Comparison of ENCODE assay signal across 21 cellular contexts in the genomic region with DNA sequence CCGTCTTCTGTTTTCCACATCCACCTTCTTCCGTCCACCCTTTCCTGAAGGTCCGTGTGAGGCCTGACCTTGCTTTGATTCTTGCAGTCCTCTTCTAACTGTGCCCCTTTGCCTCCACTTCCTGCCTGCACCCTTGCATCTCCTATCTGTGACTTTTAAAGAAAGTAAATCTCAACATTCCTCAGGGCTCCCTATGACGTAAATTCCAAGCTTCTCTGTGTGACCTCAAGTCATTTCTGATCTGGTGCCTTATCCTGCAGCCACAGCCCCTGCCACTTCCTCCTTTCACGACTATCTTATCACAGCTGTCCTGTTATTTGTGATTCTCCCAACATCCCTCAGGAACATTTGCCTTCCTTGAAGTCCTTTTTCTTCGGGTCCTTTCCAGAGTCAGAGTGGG.
DNase-seq lines count a peak whose midpoint lies in the region; TF ChIP-seq lines count a peak whose summit lies in the region.
"Had no signal": no experiment of that assay in that cellular context is flagged by ENCODE, and none has a peak within 500 bp of the region (broad histone marks: within the 10 kb centered on the region; RNA-seq: fewer than 3 reads in every experiment).

No MANE protein-coding gene starts in this region.

- no peak for TF ChIP-seq CTCF in brain microvascular endothelial cell (IDR thresholded peaks at IDR 0.05; ENCODE audit: low read depth, low read length, missing control alignments)
- no peak for TF ChIP-seq CTCF in liver (IDR thresholded peaks at IDR 0.05; ENCODE audit: low read depth, low read length, missing input control)
- no peak for TF ChIP-seq CTCF in smooth muscle cell (IDR thresholded peaks at IDR 0.05; ENCODE audit: borderline replicate concordance, insufficient read depth, poor library complexity, severe bottlenecking)
- TF ChIP-seq CTCF in tibial artery (IDR thresholded peaks at IDR 0.05) = no peak

- DNase-seq in MV-4-11 (lab: John Stamatoyannopoulos, UW) (peak; percentile 37), brain microvascular endothelial cell (peak; percentile 26), smooth muscle cell (lab: John Stamatoyannopoulos, UW; ENCODE audit: unreplicated experiment) (no peak), pons (ENCODE audit: low spot score) (no peak), tibial artery (no peak)
- no peak for DNase-seq in activated CD8-positive, alpha-beta memory T cell treated with anti-CD3 and anti-CD28 coated beads, Interleukin-2, amount 50 U/mL, for 4 hours
- DNase-seq: ACHN, C1 segment of cervical spinal cord, DND-41, GDM1, H9, Karpas-422, NCI-H1048, NCI-H1436, NCI-H1930, NCI-H345, NCI-H524 treated with DMSO at 0.1 percent for 48 hours, PC-3, RPMI8226, SIG-M5 had no signal

- H3K27me3 ChIP-seq in brain microvascular endothelial cell (replicated peaks) = no peaks in the 10 kb centered on the region
- H3K27me3 ChIP-seq in liver (ENCODE audit: control insufficient read depth in 4 of 4, insufficient read depth in 4 of 4, low read length in 3 of 4) = no peaks in the 10 kb centered on the region
- H3K27me3 ChIP-seq in smooth muscle cell (ENCODE audit: low read depth) = no peaks in the 10 kb centered on the region
- H3K27me3 ChIP-seq in tibial artery = no peaks in the 10 kb centered on the region

- TF ChIP-seq RAD21 in liver (IDR thresholded peaks at IDR 0.05) = no peak

- H3K4me1 ChIP-seq in liver (ENCODE audit: control insufficient read depth in 4 of 4, insufficient read depth in 4 of 4, low read length in 3 of 4) (no peaks in the 10 kb centered on the region), smooth muscle cell (ENCODE audit: low read depth) (peaks cover 11% of the 10 kb centered on the region), tibial artery (no peaks in the 10 kb centered on the region)

- H3K36me3 ChIP-seq in brain microvascular endothelial cell (replicated peaks) = no peaks in the 10 kb centered on the region
- H3K36me3 ChIP-seq in liver (ENCODE audit: control insufficient read depth in 4 of 4, insufficient read depth in 3 of 4, low read depth in 1 of 4, low read length in 3 of 4) = no peaks in the 10 kb centered on the region
- H3K36me3 ChIP-seq in smooth muscle cell (ENCODE audit: low read depth) = no peaks in the 10 kb centered on the region
- no peaks in the 10 kb centered on the region for H3K36me3 ChIP-seq in tibial artery

- no peaks in the 10 kb centered on the region for H3K79me2 ChIP-seq in smooth muscle cell (ENCODE audit: low read depth)

- 51% methylated on average over 6 of the region's 6 CpGs for WGBS in liver
- 42% methylated on average over 6 of the region's 6 CpGs for WGBS in smooth muscle cell (ENCODE audit: low lambda C conversion rate)

- in situ Hi-C loops in brain microvascular endothelial cell (cut with HindIII; ENCODE audit: low pct_ligation_motif_present, low sequenced_read_pairs) = no loop called here

- no peaks in the 10 kb centered on the region for H4K20me1 ChIP-seq in smooth muscle cell (ENCODE audit: low read depth)

- H3K9ac ChIP-seq in liver (ENCODE audit: low read depth in 1 of 2, low read length in 2 of 2) (no peak overlapping the region), smooth muscle cell (ENCODE audit: low read depth) (no peak overlapping the region)

- H3K9me3 ChIP-seq in liver (ENCODE audit: control insufficient read depth in 4 of 4, low read length in 3 of 4) (peaks cover 0 to 4% (median 0%) of the 10 kb centered on the region in 4 donors), smooth muscle cell (replicated peaks; ENCODE audit: low read depth) (no peaks in the 10 kb centered on the region), tibial artery (no peaks in the 10 kb centered on the region)

- intact Hi-C loops in tibial artery (cut with DNase I; ENCODE audit: low total_unique reads) = no loop called here

- peak overlapping the region; percentile 59 for H3K4me2 ChIP-seq in smooth muscle cell

- H2AFZ ChIP-seq in smooth muscle cell (ENCODE audit: low read depth) = no peak overlapping the region

- H3K27ac ChIP-seq in brain microvascular endothelial cell (no peak overlapping the region), liver (ENCODE audit: low read depth in 1 of 2, low read length in 2 of 2) (no peak overlapping the region), smooth muscle cell (ENCODE audit: low read depth) (no peak overlapping the region), tibial artery (no peak overlapping the region)

- peaks cover 6% of the 10 kb centered on the region for H3F3A ChIP-seq in smooth muscle cell (ENCODE audit: low read depth)

- no peak overlapping the region for H3K4me3 ChIP-seq in brain microvascular endothelial cell (ENCODE audit: low read depth, low read length)
- H3K4me3 ChIP-seq in liver (ENCODE audit: low read depth in 1 of 3, low read length in 3 of 3) = no peak overlapping the region
- no peak overlapping the region for H3K4me3 ChIP-seq in smooth muscle cell
- no peak overlapping the region for H3K4me3 ChIP-seq in tibial artery

TF ChIP-seq in liver, 16 proteins besides CTCF, POLR2A, EP300 and RAD21:
- TF ChIP-seq EGR1 (IDR thresholded peaks at IDR 0.05; ENCODE audit: low read depth in 2 of 2) = no peak
- TF ChIP-seq NR2F2 (IDR thresholded peaks at IDR 0.05) = peak; percentile 85

Comparison
In these comparisons a context has a peak if more than half of its experiments do, and no peak if none do; other contexts are left out.
1. DNase-seq: peak in MV-4-11 (single experiment) and brain microvascular endothelial cell (single experiment); none in smooth muscle cell (single experiment), activated CD8-positive, alpha-beta memory T cell treated with anti-CD3 and anti-CD28 coated beads, Interleukin-2, amount 50 U/mL, for 4 hours (single experiment), pons (single experiment) and tibial artery (0 of 2).